2 cellular contexts compared by ENCODE assay signal in the genomic region with DNA sequence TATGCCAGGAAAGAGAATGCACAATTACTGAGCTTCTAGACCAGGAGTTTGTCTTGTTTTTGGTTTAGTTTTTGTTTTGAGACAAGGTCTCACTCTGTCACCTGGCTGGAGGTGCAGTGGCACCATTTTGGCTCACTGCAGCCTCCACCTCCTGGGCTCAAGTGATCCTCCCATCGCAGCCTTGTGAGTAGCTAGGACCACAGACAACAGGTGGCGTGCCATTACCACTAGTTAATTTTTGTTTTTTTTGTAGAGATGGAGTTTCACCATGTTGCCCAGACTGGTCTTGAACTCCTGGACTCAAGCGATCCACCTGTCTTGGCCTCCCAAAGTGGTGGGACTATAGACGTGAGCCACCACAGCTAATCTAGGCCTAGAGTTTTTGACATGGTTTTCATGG.
TF ChIP-seq lines count a peak whose summit lies in the region.

No MANE protein-coding gene starts in this region.

TF ChIP-seq in HCT116, 20 proteins besides CTCF, POLR2A, EP300 and RAD21:
- no peak for TF ChIP-seq EGR1 (IDR thresholded peaks at IDR 0.05; ENCODE audit: low read depth)

TF ChIP-seq in H1, 55 proteins besides CTCF, POLR2A, EP300 and RAD21:
- TF ChIP-seq PHF8 (conservative IDR thresholded peaks at IDR 0.05; ENCODE audit: low read depth, low read length) (no peak), GTF2F1 (IDR thresholded peaks at IDR 0.05; ENCODE audit: borderline replicate concordance, low read depth, low read length) (no peak), JUN (IDR thresholded peaks at IDR 0.05; ENCODE audit: low read depth, low read length) (no peak), ZNF274 (IDR thresholded peaks at IDR 0.05; ENCODE audit: borderline replicate concordance, extremely low read depth, low read length) (no peak), JUND (IDR thresholded peaks at IDR 0.05; ENCODE audit: low read length) (no peak), TAF7 (optimal IDR thresholded peaks at IDR 0.05; ENCODE audit: borderline replicate concordance, low read depth, low read length) (no peak), BACH1 (IDR thresholded peaks at IDR 0.05; ENCODE audit: low read length) (no peak), RXRA (IDR thresholded peaks at IDR 0.05; ENCODE audit: insufficient read depth, low read depth, low read length) (no peak), SP4 (IDR thresholded peaks at IDR 0.05; ENCODE audit: low read length) (no peak), CBX5 (IDR thresholded peaks at IDR 0.05; ENCODE audit: low read depth, low read length) (no peak), RNF2 (IDR thresholded peaks at IDR 0.05; ENCODE audit: borderline replicate concordance, low read depth, low read length, missing control alignments, poor library complexity, severe bottlenecking) (no peak), KDM4A (IDR thresholded peaks at IDR 0.05; ENCODE audit: low read depth, low read length, severe bottlenecking) (no peak), SP1 (IDR thresholded peaks at IDR 0.05; ENCODE audit: low read depth, low read length) (no peak), TCF12 (IDR thresholded peaks at IDR 0.05; ENCODE audit: low read depth, low read length) (no peak), SIRT6 (IDR thresholded peaks at IDR 0.05; ENCODE audit: low read length) (no peak)
- TF ChIP-seq, protein P1, sequence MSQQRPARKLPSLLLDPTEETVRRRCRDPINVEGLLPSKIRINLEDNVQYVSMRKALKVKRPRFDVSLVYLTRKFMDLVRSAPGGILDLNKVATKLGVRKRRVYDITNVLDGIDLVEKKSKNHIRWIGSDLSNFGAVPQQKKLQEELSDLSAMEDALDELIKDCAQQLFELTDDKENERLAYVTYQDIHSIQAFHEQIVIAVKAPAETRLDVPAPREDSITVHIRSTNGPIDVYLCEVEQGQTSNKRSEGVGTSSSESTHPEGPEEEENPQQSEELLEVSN (IDR thresholded peaks at IDR 0.05) = no peak
- TF ChIP-seq, protein P2, sequence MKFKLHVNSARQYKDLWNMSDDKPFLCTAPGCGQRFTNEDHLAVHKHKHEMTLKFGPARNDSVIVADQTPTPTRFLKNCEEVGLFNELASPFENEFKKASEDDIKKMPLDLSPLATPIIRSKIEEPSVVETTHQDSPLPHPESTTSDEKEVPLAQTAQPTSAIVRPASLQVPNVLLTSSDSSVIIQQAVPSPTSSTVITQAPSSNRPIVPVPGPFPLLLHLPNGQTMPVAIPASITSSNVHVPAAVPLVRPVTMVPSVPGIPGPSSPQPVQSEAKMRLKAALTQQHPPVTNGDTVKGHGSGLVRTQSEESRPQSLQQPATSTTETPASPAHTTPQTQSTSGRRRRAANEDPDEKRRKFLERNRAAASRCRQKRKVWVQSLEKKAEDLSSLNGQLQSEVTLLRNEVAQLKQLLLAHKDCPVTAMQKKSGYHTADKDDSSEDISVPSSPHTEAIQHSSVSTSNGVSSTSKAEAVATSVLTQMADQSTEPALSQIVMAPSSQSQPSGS (IDR thresholded peaks at IDR 0.05; ENCODE audit: low read length) = no peak
